ENCODE assay signal across 26 cellular contexts in the genomic region with DNA sequence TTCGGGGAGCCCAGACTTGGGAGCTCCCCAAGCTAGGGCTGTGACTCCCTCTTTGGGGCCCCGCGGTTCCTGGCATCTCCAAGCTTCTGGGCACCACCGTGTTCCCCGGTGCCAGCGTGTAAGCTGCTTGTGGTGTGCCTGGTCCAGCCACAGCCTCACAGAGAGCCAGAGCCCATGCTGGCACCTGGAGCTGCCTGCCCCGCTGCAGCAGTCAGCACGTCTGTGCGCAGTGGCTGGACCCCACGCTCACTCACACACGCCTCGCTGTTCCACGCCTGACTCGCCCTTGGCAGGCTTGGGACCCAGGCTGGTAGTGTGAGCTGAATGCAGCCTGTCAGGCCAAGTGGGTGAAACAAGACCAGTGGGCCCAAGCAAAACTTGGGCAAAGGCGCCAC.
"Had no signal": no experiment of that assay in that cellular context is flagged by ENCODE, and none has a peak within 500 bp of the region (broad histone marks: within the 10 kb centered on the region; RNA-seq: fewer than 3 reads in every experiment).

No MANE protein-coding gene starts in this region.

- H3K4me1 ChIP-seq: left ventricle myocardium inferior, pancreas, prostate gland, suprapubic skin, tibial artery, upper lobe of right lung had no signal

- FAIRE-seq: islet of Langerhans, pancreas, urothelium cell line had no signal

- H3K27ac ChIP-seq: left ventricle myocardium inferior, pancreas, prostate gland, skin epidermis, suprapubic skin, thoracic aorta, tibial artery, upper lobe of right lung had no signal

- H3K27me3 ChIP-seq: pancreas, suprapubic skin, tibial artery, upper lobe of right lung had no signal

- ATAC-seq: naive thymus-derived CD4-positive, alpha-beta T cell; natural killer cell treated with Interleukin-12 subunit alpha and Interleukin-12 subunit beta and Interleukin-15 and Interleukin-18, amount 100 ng/mL, for 72 hours; pancreas; sciatic nerve; stimulated activated effector memory CD8-positive, alpha-beta T cell treated with anti-CD3 and anti-CD28 coated beads, Interleukin-12 subunit alpha, Interleukin-12 subunit beta, amount 100 ng/mL, for 72 hours had no signal

- H3K4me3 ChIP-seq: left ventricle myocardium inferior, lung, mucosa of descending colon, pancreas, prostate gland, skin epidermis, suprapubic skin, thoracic aorta, tibial artery, upper lobe of right lung had no signal

- H3K9me3 ChIP-seq: left ventricle myocardium inferior, mucosa of descending colon, pancreas, prostate gland, suprapubic skin, thoracic aorta, tibial artery, upper lobe of right lung had no signal

- DNase-seq: hypothalamus; immature natural killer cell; left ventricle myocardium inferior; mesendoderm; midbrain; naive thymus-derived CD4-positive, alpha-beta T cell; nucleus accumbens; retina; right cardiac atrium; stimulated activated CD4-positive, alpha-beta T cell treated with anti-CD3 and anti-CD28 coated beads, Interleukin-4, amount 100 ng/mL, for 24 hours; stimulated activated naive CD4-positive, alpha-beta T cell; tibial artery; trophoblast cell; upper lobe of right lung had no signal

- H3K36me3 ChIP-seq: prostate gland had no signal
